ENCODE assay signal across 11 cellular contexts in the genomic region with DNA sequence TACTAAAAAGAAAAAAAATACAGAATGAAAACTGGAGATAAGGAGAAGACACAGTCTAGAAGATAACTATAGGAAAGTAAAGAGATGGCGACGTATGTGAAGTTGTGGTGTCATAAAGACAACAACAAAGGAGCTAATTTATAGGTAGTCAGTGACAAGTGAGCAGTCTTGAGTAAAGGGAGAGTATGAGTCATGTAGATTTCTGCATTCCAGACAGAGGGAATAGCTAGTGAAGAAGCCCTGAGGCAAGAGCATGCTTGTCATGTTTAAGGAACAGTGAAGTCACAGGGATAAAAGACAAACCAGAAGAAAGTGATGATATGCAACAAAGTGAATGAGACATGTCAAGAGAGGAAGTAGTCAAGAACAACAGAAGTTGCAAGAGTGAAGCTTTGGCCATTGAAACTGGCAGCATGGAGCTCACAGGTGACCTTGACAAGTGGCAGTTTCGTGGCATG. TPM values are rescaled to one million over a fixed set of nuclear protein-coding genes. Genes with fewer than 3 reads are reported as not detected.
DNase-seq lines count a peak whose midpoint lies in the region; ATAC-seq, FAIRE-seq and TF ChIP-seq lines count a peak whose summit lies in the region.
"Had no signal": no experiment of that assay in that cellular context is flagged by ENCODE, and none has a peak within 500 bp of the region (broad histone marks: within the 10 kb centered on the region; RNA-seq: fewer than 3 reads in every experiment).

No MANE protein-coding gene starts in this region.

- no peak for TF ChIP-seq CTCF in epithelial cell of esophagus (IDR thresholded peaks at IDR 0.05; ENCODE audit: insufficient read depth, low read depth, low read length, missing control alignments)
- TF ChIP-seq CTCF in gastrocnemius medialis (IDR thresholded peaks at IDR 0.05 in 4 of 5, conservative IDR thresholded peaks at IDR 0.05 in 1 of 5): no peak
- no peak for TF ChIP-seq CTCF in omental fat pad (IDR thresholded peaks at IDR 0.05)

- in situ Hi-C loops in gastrocnemius medialis (cut with MboI; ENCODE audit: low sequenced_read_pairs in 4 of 4): loop anchor here in 1 of 4 donors (25.0 kb wide), 1 partner anchor 377 kb away; a partner anchor contains a TSS

- peaks cover 2 to 7% of the 10 kb centered on the region in 2 donors for H3K36me3 Mint-ChIP-seq in activated T-cell treated with anti-CD3 and anti-CD28 coated beads, Interleukin-2, amount 50 U/mL, for 72 hours (ENCODE audit: insufficient read depth in 2 of 2)

- TF ChIP-seq POLR2A in GM12891 (IDR thresholded peaks at IDR 0.05; ENCODE audit: low read depth, low read length) (no peak), gastrocnemius medialis (IDR thresholded peaks at IDR 0.05) (peak in 1 of 2 donors; percentile 11)

- no peaks in the 10 kb centered on the region for H3K9me3 ChIP-seq in gastrocnemius medialis

- peaks cover 16% of the 10 kb centered on the region for H3K4me1 Mint-ChIP-seq in activated T-cell treated with anti-CD3 and anti-CD28 coated beads, Interleukin-2, amount 50 U/mL, for 72 hours (ENCODE audit: low read depth)

- DNase-seq in GM12891 (ENCODE audit: insufficient read length, low spot score): no peak
- DNase-seq in RKO (ENCODE audit: low spot score): peak; percentile 79
- peak; percentile 97 for DNase-seq in epithelial cell of esophagus (ENCODE audit: low read depth)
- no peak for DNase-seq in gastrocnemius medialis
- no peak for DNase-seq in activated T-cell treated with anti-CD3 and anti-CD28 coated beads, Interleukin-2, amount 50 U/mL, for 72 hours
- no peak for DNase-seq in T-helper 9 cell
- DNase-seq in Kasumi-1 (lab: John Stamatoyannopoulos, UW): no peak
- DNase-seq in omental fat pad (ENCODE audit: low spot score): no peak
- DNase-seq: head of caudate nucleus had no signal

- intact Hi-C loops in gastrocnemius medialis (cut with DNase I; ENCODE audit: low total_unique reads): loop anchor here (10.0 kb wide), 3 partner anchors 400 to 1120 kb away; a partner anchor contains a TSS

- FAIRE-seq in GM12891 (lab: Jason Lieb, UNC): no peak

- H3K9me3 Mint-ChIP-seq in activated T-cell treated with anti-CD3 and anti-CD28 coated beads, Interleukin-2, amount 50 U/mL, for 72 hours: peaks cover 0 to 6% of the 10 kb centered on the region in 2 donors

- no peaks in the 10 kb centered on the region for H3K36me3 ChIP-seq in gastrocnemius medialis

- ATAC-seq in gastrocnemius medialis (peak; percentile 71 to 81), omental fat pad (ENCODE audit: low FRiP score) (no peak)
- ATAC-seq in activated T-cell treated with anti-CD3 and anti-CD28 coated beads, Interleukin-2, amount 50 U/mL, for 72 hours (replicated peaks in 1 of 2): no peak

- no peaks in the 10 kb centered on the region for H3K27me3 Mint-ChIP-seq in activated T-cell treated with anti-CD3 and anti-CD28 coated beads, Interleukin-2, amount 50 U/mL, for 72 hours (ENCODE audit: low read depth)
- H3K27me3 Mint-ChIP-seq: activated naive CD8-positive, alpha-beta T cell treated with anti-CD3 and anti-CD28 coated beads for 36 hours had no signal

- no peak overlapping the region for H3K27ac Mint-ChIP-seq in activated T-cell treated with anti-CD3 and anti-CD28 coated beads, Interleukin-2, amount 50 U/mL, for 72 hours
- H3K27ac Mint-ChIP-seq: activated naive CD8-positive, alpha-beta T cell treated with anti-CD3 and anti-CD28 coated beads for 36 hours had no signal

- H3K4me3 ChIP-seq in epithelial cell of esophagus (ENCODE audit: low read length) (no peak overlapping the region), gastrocnemius medialis (peak overlapping the region in 2 of 4 donors; percentile 32 to 81)

- peaks cover 25 to 52% of the 10 kb centered on the region in 2 donors for H3K4me1 ChIP-seq in gastrocnemius medialis

- H3K27ac ChIP-seq in gastrocnemius medialis: peak overlapping the region; percentile 90 to 98 (median 96)

- H3K27me3 ChIP-seq in gastrocnemius medialis: no peaks in the 10 kb centered on the region

- H3K4me3 Mint-ChIP-seq in activated T-cell treated with anti-CD3 and anti-CD28 coated beads, Interleukin-2, amount 50 U/mL, for 72 hours: no peak overlapping the region
- H3K4me3 Mint-ChIP-seq: activated naive CD8-positive, alpha-beta T cell treated with anti-CD3 and anti-CD28 coated beads for 36 hours; neural crest cell had no signal

TF ChIP-seq in GM12891, 5 proteins besides CTCF, POLR2A, EP300 and RAD21:
- no peak for TF ChIP-seq POLR2AphosphoS5 (IDR thresholded peaks at IDR 0.05; ENCODE audit: low read depth, low read length)
- peak; percentile 56 for TF ChIP-seq SPI1 (IDR thresholded peaks at IDR 0.05; ENCODE audit: low read depth, low read length)
TF ChIP-seq in GM12891: peak in this region for 1.

RNA-seq across cellular contexts. Expression of a gene that starts 2.3 kb away (rescaled TPM):
- 35.0 TPM for polyA plus RNA-seq in GM12891 (2012; ENCODE audit: low read depth, missing spikeins)
- total RNA-seq in gastrocnemius medialis: 100 to 1,000 TPM in 3 of 4 donors, 10 to 100 TPM in 1; 68.4 to 336 (median 280) TPM
- total RNA-seq in activated T-cell treated with anti-CD3 and anti-CD28 coated beads, Interleukin-2, amount 50 U/mL, for 72 hours: 10 to 100 TPM; 49.5 to 60.7 TPM
- 10 to 100 TPM; 28.4 to 61.7 (median 41.5) TPM for total RNA-seq in omental fat pad

RNA-seq across cellular contexts. Expression of a gene that starts 28.7 kb away (rescaled TPM):
- polyA plus RNA-seq in GM12891 (2012; ENCODE audit: low read depth, missing spikeins): not detected
- total RNA-seq in gastrocnemius medialis (10 to 100 TPM in 1 of 4 donors, 1 to 10 TPM in 2, under 1 TPM in 1; 0.58 to 15.2 (median 2.0) TPM), omental fat pad (1 to 10 TPM in 1 of 4 donors, under 1 TPM in 3; 0.25 to 3.0 (median 0.65) TPM)
- under 1 TPM; 0.16 to 0.29 TPM for total RNA-seq in activated T-cell treated with anti-CD3 and anti-CD28 coated beads, Interleukin-2, amount 50 U/mL, for 72 hours

Comparison
In these comparisons a context has a peak if more than half of its experiments do, and no peak if none do; other contexts are left out.
1. DNase-seq: peak in RKO (single experiment) and epithelial cell of esophagus (single experiment); none in GM12891 (single experiment), gastrocnemius medialis (0 of 2), activated T-cell treated with anti-CD3 and anti-CD28 coated beads, Interleukin-2, amount 50 U/mL, for 72 hours (0 of 2), T-helper 9 cell (single experiment), Kasumi-1 (0 of 2) and omental fat pad (single experiment).
2. ATAC-seq: peak in gastrocnemius medialis (2 of 2); none in activated T-cell treated with anti-CD3 and anti-CD28 coated beads, Interleukin-2, amount 50 U/mL, for 72 hours (0 of 2) and omental fat pad (single experiment).